In the genomic region with DNA sequence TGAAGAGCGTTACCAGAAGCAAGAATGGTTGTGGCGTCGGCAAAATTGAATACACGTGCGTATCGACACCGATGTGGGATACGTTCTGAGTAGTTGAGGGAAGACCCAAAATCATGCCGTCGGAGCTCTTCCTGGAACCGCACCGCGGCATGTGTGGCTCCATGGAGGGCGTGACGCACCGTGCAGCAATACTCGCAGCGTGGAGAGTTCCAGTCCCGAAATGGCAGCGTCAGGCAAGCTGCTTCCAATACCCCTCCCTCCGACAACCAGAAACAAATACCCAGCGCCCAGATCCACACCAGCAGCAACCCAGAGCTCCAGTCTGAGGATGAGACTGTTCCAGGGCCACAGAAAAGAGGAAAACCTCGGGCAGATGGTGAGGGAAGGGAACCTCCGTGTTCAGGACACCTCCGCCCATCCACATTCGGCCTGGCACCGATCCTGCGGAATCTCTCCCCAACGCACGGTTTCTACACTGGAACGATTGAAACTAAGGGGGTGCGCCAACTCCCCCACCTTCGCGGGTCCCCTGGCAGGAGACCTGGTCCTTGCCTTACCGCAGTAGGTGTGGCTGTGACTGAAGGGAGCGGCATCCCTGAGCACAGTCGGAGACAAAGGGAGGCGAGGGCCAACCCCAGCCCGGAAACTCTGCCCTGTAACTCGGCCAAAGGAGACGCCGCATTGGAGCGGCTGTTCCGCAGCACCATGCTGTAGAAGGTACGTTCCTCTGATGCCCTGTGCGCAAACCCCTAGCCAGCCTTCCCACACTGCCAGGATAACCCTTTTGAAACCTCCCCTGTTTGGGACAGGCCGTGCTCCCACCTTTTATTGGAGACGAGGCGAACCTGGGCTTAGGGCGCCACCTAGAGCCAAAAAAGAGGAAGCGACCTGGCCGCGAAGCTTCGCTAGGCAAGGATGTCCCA, we compare ENCODE assay signal across 8 cellular contexts. TPM values are rescaled to one million over a fixed set of nuclear protein-coding genes. Genes with fewer than 3 reads are reported as not detected.
DNase-seq lines count a peak whose midpoint lies in the region; ATAC-seq, FAIRE-seq and TF ChIP-seq lines count a peak whose summit lies in the region.

No MANE protein-coding gene starts in this region.

- no peaks in the 10 kb centered on the region for H3K79me2 ChIP-seq in DOHH2 (ENCODE audit: control insufficient read depth, low read length)

- H3K9me2 ChIP-seq in DOHH2 (replicated peaks; ENCODE audit: control insufficient read depth, low read length) = no peaks in the 10 kb centered on the region

- H3K9me3 ChIP-seq in DOHH2 (ENCODE audit: control insufficient read depth, insufficient read depth, low read length) (no peaks in the 10 kb centered on the region), spleen (no peaks in the 10 kb centered on the region)

- H3K4me1 ChIP-seq in DOHH2 (ENCODE audit: control insufficient read depth, low read length) (no peaks in the 10 kb centered on the region), spleen (peaks cover 0 to 13% (median 10%) of the 10 kb centered on the region in 6 donors)

- peak overlapping the region; percentile 47 for H3K4me2 ChIP-seq in DOHH2 (ENCODE audit: low read length)

- DNase-seq in T-helper 9 cell (peak; percentile 37), bronchial epithelial cell (ENCODE audit: low read depth) (peak; percentile 45), islet precursor cell (peak; percentile 84), spleen (peak; percentile 81), amniotic stem cell (lab: John Stamatoyannopoulos, UW) (no peak), SW 1271 (lab: John Stamatoyannopoulos, UW) (no peak)

- peak overlapping the region; percentile 20; the same call in 1 of the 2 replicates for H3K4me3 ChIP-seq in DOHH2 (ENCODE audit: low read length)
- H3K4me3 ChIP-seq in bronchial epithelial cell (ENCODE audit: low read depth, low read length) = peak overlapping the region; percentile 34
- H3K4me3 ChIP-seq in spleen = peak overlapping the region; percentile 3 to 64 (median 30)

- H3F3A ChIP-seq in DOHH2 (ENCODE audit: control insufficient read depth, insufficient read depth) = no peaks in the 10 kb centered on the region

- no peak for TF ChIP-seq POLR2A in spleen (IDR thresholded peaks at IDR 0.05)

- ATAC-seq in HG03354 (IDR thresholded peaks at IDR 0.05; ENCODE audit: poor library complexity, severe bottlenecking, unreplicated experiment) = peak; percentile 58

- intact Hi-C loops in spleen (cut with DNase I; ENCODE audit: low total_unique reads) = no loop called here

- no peaks in the 10 kb centered on the region for H4K20me1 ChIP-seq in DOHH2 (ENCODE audit: control insufficient read depth, insufficient read depth, low read depth, low read length)

- TF ChIP-seq CTCF in DOHH2 (IDR thresholded peaks at IDR 0.05; ENCODE audit: low read depth, low read length, poor library complexity, severe bottlenecking) = peak; percentile 86
- peak; percentile 87 for TF ChIP-seq CTCF in bronchial epithelial cell (IDR thresholded peaks at IDR 0.05; ENCODE audit: insufficient read depth, low read length, severe bottlenecking)
- TF ChIP-seq CTCF in spleen (IDR thresholded peaks at IDR 0.05 in 8 of 11, conservative IDR thresholded peaks at IDR 0.05 in 3 of 11) = peak; percentile 28 to 79 (median 69)

- no peak for FAIRE-seq in bronchial epithelial cell (lab: Jason Lieb, UNC)

- no peak overlapping the region for H3K27ac ChIP-seq in DOHH2 (ENCODE audit: low read depth, low read length)
- no peak overlapping the region for H3K27ac ChIP-seq in spleen

- peaks cover 4% of the 10 kb centered on the region for H3K27me3 ChIP-seq in DOHH2 (ENCODE audit: control insufficient read depth, low read length)
- peaks cover 3% of the 10 kb centered on the region for H3K27me3 ChIP-seq in bronchial epithelial cell (ENCODE audit: control insufficient read depth, insufficient read depth, low read length)
- H3K27me3 ChIP-seq in spleen (replicated peaks in 1 of 7) = peaks cover 0 to 47% (median 11%) of the 10 kb centered on the region in 7 donors

- H3K36me3 ChIP-seq in DOHH2 (ENCODE audit: control insufficient read depth, low read length) (no peaks in the 10 kb centered on the region), bronchial epithelial cell (ENCODE audit: control insufficient read depth, insufficient read depth, low read length) (no peaks in the 10 kb centered on the region), spleen (no peaks in the 10 kb centered on the region)

- WGBS in spleen, 5 donors = 11 to 25% (median 16%) methylated on average over 44 to 54 of the region's 54 CpGs

RNA-seq across cellular contexts. Expression of a gene that starts 28.3 kb away (rescaled TPM):
- total RNA-seq in bronchial epithelial cell (not detected in 2 replicates), spleen (not detected)
- not detected for polyA plus RNA-seq in spleen

Comparison
In these comparisons a context has a peak if more than half of its experiments do, and no peak if none do; other contexts are left out.
1. DNase-seq: peak in T-helper 9 cell (single experiment), bronchial epithelial cell (single experiment), islet precursor cell (single experiment) and spleen (single experiment); none in amniotic stem cell (single experiment) and SW 1271 (0 of 2).
2. Peak in every context shown above with its lines, with median percentiles within 50 percentile points of each other: H3K4me3 ChIP-seq and CTCF ChIP-seq.